Comparison of ENCODE assay signal across 29 cellular contexts in genomic region chr12:119850330-119850729, GRCh38.
"Had no signal": no experiment of that assay in that cellular context is flagged by ENCODE, and none has a peak within 500 bp of the region (broad histone marks: within the 10 kb centered on the region; RNA-seq: fewer than 3 reads in every experiment).

No MANE protein-coding gene starts in this region.

- H3K4me1 ChIP-seq: esophagus muscularis mucosa, foreskin keratinocyte, gastrocnemius medialis, heart left ventricle had no signal

- H3K36me3 ChIP-seq: brain microvascular endothelial cell, esophagus muscularis mucosa, gastrocnemius medialis, heart left ventricle had no signal

- H3K9me3 Mint-ChIP-seq: activated CD4-positive, alpha-beta memory T cell treated with anti-CD3 and anti-CD28 coated beads for 36 hours; activated CD4-positive, alpha-beta T cell treated with anti-CD3 and anti-CD28 coated beads, Interleukin-2, amount 10 ng/mL, durations not matched to agents 24 days and 14 days; activated naive CD4-positive, alpha-beta T cell treated with anti-CD3 and anti-CD28 coated beads, Interleukin-2, amount 10 ng/mL, durations not matched to agents 7 days and 5 days; effector memory CD8-positive, alpha-beta T cell; T-cell had no signal

- H3K4me3 Mint-ChIP-seq: activated CD4-positive, alpha-beta memory T cell treated with anti-CD3 and anti-CD28 coated beads for 36 hours; activated CD4-positive, alpha-beta T cell treated with anti-CD3 and anti-CD28 coated beads for 36 hours; activated CD4-positive, alpha-beta T cell treated with anti-CD3 and anti-CD28 coated beads, Interleukin-2, amount 10 ng/mL, durations not matched to agents 24 days and 14 days; activated CD8-positive, alpha-beta memory T cell treated with anti-CD3 and anti-CD28 coated beads, Interleukin-2, amount 10 ng/mL, durations not matched to agents 7 days and 5 days; activated CD8-positive, alpha-beta T cell treated with anti-CD3 and anti-CD28 coated beads, Interleukin-2, amount 10 ng/mL, durations not matched to agents 7 days and 5 days; activated naive CD4-positive, alpha-beta T cell treated with anti-CD3 and anti-CD28 coated beads, Interleukin-2, amount 10 ng/mL, durations not matched to agents 7 days and 5 days; activated naive CD8-positive, alpha-beta T cell; effector memory CD8-positive, alpha-beta T cell; T-cell had no signal

- H3K27ac ChIP-seq: brain microvascular endothelial cell, esophagus muscularis mucosa, foreskin keratinocyte, gastrocnemius medialis, heart left ventricle had no signal

- H3K36me3 Mint-ChIP-seq: T-cell had no signal

- ATAC-seq: activated CD4-positive, alpha-beta T cell treated with anti-CD3 and anti-CD28 coated beads for 36 hours; activated CD8-positive, alpha-beta memory T cell treated with anti-CD3 and anti-CD28 coated beads, Interleukin-2, amount 10 ng/mL, durations not matched to agents 7 days and 5 days; activated CD8-positive, alpha-beta T cell treated with anti-CD3 and anti-CD28 coated beads, Interleukin-2, amount 10 ng/mL, durations not matched to agents 7 days and 5 days; effector memory CD8-positive, alpha-beta T cell; foreskin keratinocyte; gastrocnemius medialis; heart left ventricle; T-cell had no signal

- H3K27ac Mint-ChIP-seq: activated CD4-positive, alpha-beta memory T cell treated with anti-CD3 and anti-CD28 coated beads for 36 hours; activated CD4-positive, alpha-beta T cell treated with anti-CD3 and anti-CD28 coated beads for 36 hours; activated CD8-positive, alpha-beta memory T cell treated with anti-CD3 and anti-CD28 coated beads, Interleukin-2, amount 10 ng/mL, durations not matched to agents 7 days and 5 days; activated CD8-positive, alpha-beta T cell treated with anti-CD3 and anti-CD28 coated beads, Interleukin-2, amount 10 ng/mL, durations not matched to agents 7 days and 5 days; activated naive CD4-positive, alpha-beta T cell treated with anti-CD3 and anti-CD28 coated beads, Interleukin-2, amount 10 ng/mL, durations not matched to agents 7 days and 5 days; activated naive CD8-positive, alpha-beta T cell; T-cell had no signal

- DNase-seq: activated CD4-positive, alpha-beta memory T cell treated with anti-CD3 and anti-CD28 coated beads for 36 hours; activated CD4-positive, alpha-beta T cell treated with anti-CD3 and anti-CD28 coated beads for 36 hours; activated CD4-positive, alpha-beta T cell treated with anti-CD3 and anti-CD28 coated beads, Interleukin-2, amount 10 ng/mL, durations not matched to agents 24 days and 14 days; activated CD4-positive, CD25-positive, alpha-beta regulatory T cell; activated CD4-positive, CD25-positive, alpha-beta regulatory T cell treated with anti-CD3 and anti-CD28 coated beads, Interleukin-2, amount 50 U/mL, for 72 hours; activated CD8-positive, alpha-beta memory T cell treated with anti-CD3 and anti-CD28 coated beads, Interleukin-2, amount 10 ng/mL, durations not matched to agents 7 days and 5 days; activated CD8-positive, alpha-beta memory T cell treated with anti-CD3 and anti-CD28 coated beads, Interleukin-2, amount 50 U/mL, for 4 hours; activated CD8-positive, alpha-beta T cell treated with anti-CD3 and anti-CD28 coated beads, Interleukin-2, amount 10 ng/mL, durations not matched to agents 7 days and 5 days; activated gamma-delta T cell; activated naive CD4-positive, alpha-beta T cell; activated naive CD4-positive, alpha-beta T cell treated with anti-CD3 and anti-CD28 coated beads, Interleukin-2, amount 10 ng/mL, durations not matched to agents 7 days and 5 days; activated T-cell treated with anti-CD3 and anti-CD28 coated beads, Interleukin-2, amount 50 U/mL, for 1 hour; activated T-cell treated with anti-CD3 and anti-CD28 coated beads, Interleukin-2, amount 50 U/mL, for 48 hours; amniotic stem cell; anterior cingulate cortex; brain microvascular endothelial cell; cortex of kidney; dermis blood vessel endothelial cell; effector CD4-positive, alpha-beta T cell; effector memory CD8-positive, alpha-beta T cell; erythroblast; foreskin keratinocyte; gastrocnemius medialis; glutamatergic neuron; heart left ventricle; T-cell; T-helper 2 cell had no signal

- H3K4me1 Mint-ChIP-seq: activated CD4-positive, alpha-beta T cell treated with anti-CD3 and anti-CD28 coated beads for 36 hours; activated CD8-positive, alpha-beta memory T cell treated with anti-CD3 and anti-CD28 coated beads, Interleukin-2, amount 10 ng/mL, durations not matched to agents 7 days and 5 days; activated naive CD4-positive, alpha-beta T cell treated with anti-CD3 and anti-CD28 coated beads, Interleukin-2, amount 10 ng/mL, durations not matched to agents 7 days and 5 days; T-cell had no signal

- H3K4me3 ChIP-seq: esophagus muscularis mucosa, gastrocnemius medialis, heart left ventricle had no signal

- H3K9me3 ChIP-seq: esophagus muscularis mucosa, gastrocnemius medialis, heart left ventricle had no signal

- H3K27me3 Mint-ChIP-seq: activated CD4-positive, alpha-beta memory T cell treated with anti-CD3 and anti-CD28 coated beads for 36 hours; activated CD4-positive, alpha-beta T cell treated with anti-CD3 and anti-CD28 coated beads for 36 hours; activated CD4-positive, alpha-beta T cell treated with anti-CD3 and anti-CD28 coated beads, Interleukin-2, amount 10 ng/mL, durations not matched to agents 24 days and 14 days; activated CD8-positive, alpha-beta memory T cell treated with anti-CD3 and anti-CD28 coated beads, Interleukin-2, amount 10 ng/mL, durations not matched to agents 7 days and 5 days; activated naive CD4-positive, alpha-beta T cell treated with anti-CD3 and anti-CD28 coated beads, Interleukin-2, amount 10 ng/mL, durations not matched to agents 7 days and 5 days; activated naive CD8-positive, alpha-beta T cell; effector memory CD8-positive, alpha-beta T cell; T-cell had no signal

- H3K27me3 ChIP-seq: brain microvascular endothelial cell, esophagus muscularis mucosa, foreskin keratinocyte, gastrocnemius medialis, heart left ventricle had no signal
